Comparison of ENCODE assay signal across 20 cellular contexts in the genomic region with DNA sequence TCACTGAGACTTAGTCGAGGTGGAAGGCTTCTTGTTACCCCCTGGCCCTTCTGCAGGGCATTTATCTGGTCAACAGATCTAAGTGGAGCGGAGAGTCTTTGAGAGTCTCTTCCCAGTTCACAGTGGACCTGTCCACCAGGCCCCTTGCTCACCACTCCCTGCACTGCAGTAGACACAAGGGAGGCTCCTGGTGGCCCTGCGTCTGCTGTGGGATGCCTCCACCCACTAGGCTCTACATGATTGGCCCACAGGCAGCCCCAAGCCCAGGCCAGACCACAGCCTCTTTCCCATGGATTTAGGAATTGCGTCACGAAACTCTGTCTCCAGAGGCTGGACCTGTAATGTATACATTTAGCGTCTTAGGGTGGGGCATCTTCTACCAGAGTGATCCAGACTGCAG. TPM values are rescaled to one million over a fixed set of nuclear protein-coding genes. Genes with fewer than 3 reads are reported as not detected.
A peak's percentile ranks its signal among the peaks of the same experiment; 100 is the strongest.
DNase-seq lines count a peak whose midpoint lies in the region; ATAC-seq and TF ChIP-seq lines count a peak whose summit lies in the region.
"Had no signal": no experiment of that assay in that cellular context is flagged by ENCODE, and none has a peak within 500 bp of the region (broad histone marks: within the 10 kb centered on the region; RNA-seq: fewer than 3 reads in every experiment).

No MANE protein-coding gene starts in this region.

- H3K9me3 Mint-ChIP-seq in CD14-positive monocyte: no peaks in the 10 kb centered on the region
- no peaks in the 10 kb centered on the region for H3K9me3 Mint-ChIP-seq in nephron progenitor cell
- H3K9me3 Mint-ChIP-seq: CD4-positive, alpha-beta memory T cell had no signal

- DNase-seq in CD14-positive monocyte (ENCODE audit: low spot score) (no peak), islet precursor cell (peak; percentile 61), smooth muscle cell (lab: John Stamatoyannopoulos, UW; ENCODE audit: unreplicated experiment) (no peak), nephron progenitor cell (no peak), HuH-7 (ENCODE audit: low spot score) (no peak)
- DNase-seq in activated T-cell treated with anti-CD3 and anti-CD28 coated beads, Interleukin-2, amount 50 U/mL, for 48 hours: no peak
- DNase-seq: BE2C; CD4-positive, alpha-beta memory T cell; IMR-90; NCI-H1694; NCI-H2081; NCI-H526; PC-9; RPMI8226; SHP77 had no signal

- no peak overlapping the region for H3K9ac ChIP-seq in SU-DHL-6 (ENCODE audit: low read length)
- H3K9ac ChIP-seq in smooth muscle cell (ENCODE audit: low read depth): no peak overlapping the region

- H3K27ac Mint-ChIP-seq in CD14-positive monocyte: peak overlapping the region in 4 of 7 donors; percentile 56 to 97 (median 70)
- H3K27ac Mint-ChIP-seq in nephron progenitor cell: no peak overlapping the region

- H3K27me3 ChIP-seq in SU-DHL-6 (ENCODE audit: low read length): no peaks in the 10 kb centered on the region
- H3K27me3 ChIP-seq in smooth muscle cell (ENCODE audit: low read depth): no peaks in the 10 kb centered on the region
- H3K27me3 ChIP-seq: BE2C had no signal

- intact Hi-C loops in CD14-positive monocyte (cut with micrococcal nuclease): loop anchor here (5.0 to 10.0 kb wide), 2 partner anchors 38 to 1985 kb away; no protein-coding TSS in a partner anchor

- no peaks in the 10 kb centered on the region for H3K79me2 ChIP-seq in SU-DHL-6 (ENCODE audit: insufficient read depth, low read length)
- H3K79me2 ChIP-seq in smooth muscle cell (ENCODE audit: low read depth): no peaks in the 10 kb centered on the region

- H3K27ac ChIP-seq in SU-DHL-6 (ENCODE audit: low read depth, low read length) (no peak overlapping the region), smooth muscle cell (ENCODE audit: low read depth) (peak overlapping the region; percentile 80)
- H3K27ac ChIP-seq: PC-9, SK-N-MC had no signal

- H2AFZ ChIP-seq in SU-DHL-6 (ENCODE audit: low read depth, low read length, severe bottlenecking): no peak overlapping the region
- H2AFZ ChIP-seq in smooth muscle cell (ENCODE audit: low read depth): no peak overlapping the region
- H2AFZ ChIP-seq: PC-9 had no signal

- H3K4me2 ChIP-seq in SU-DHL-6 (ENCODE audit: low read depth, low read length, poor library complexity, severe bottlenecking): peak overlapping the region; percentile 28
- H3K4me2 ChIP-seq in smooth muscle cell: peak overlapping the region; percentile 57
- H3K4me2 ChIP-seq: A549, PC-9 had no signal

- H3K4me3 ChIP-seq in SU-DHL-6 (ENCODE audit: insufficient read depth, low read length, poor library complexity, severe bottlenecking): no peak overlapping the region
- no peak overlapping the region for H3K4me3 ChIP-seq in smooth muscle cell
- H3K4me3 ChIP-seq: A549, PC-9, SK-N-MC had no signal

- no peak for ATAC-seq in GM19467 (IDR thresholded peaks at IDR 0.05; ENCODE audit: unreplicated experiment)
- ATAC-seq: A549, HCT116 had no signal

- peaks cover 27% of the 10 kb centered on the region for H3F3A ChIP-seq in SU-DHL-6 (ENCODE audit: insufficient read depth)
- peaks cover 7% of the 10 kb centered on the region for H3F3A ChIP-seq in smooth muscle cell (ENCODE audit: low read depth)

- H3K9me3 ChIP-seq in SU-DHL-6 (ENCODE audit: insufficient read depth, low read length) (no peaks in the 10 kb centered on the region), smooth muscle cell (replicated peaks; ENCODE audit: low read depth) (no peaks in the 10 kb centered on the region)
- H3K9me3 ChIP-seq: A549, BE2C had no signal

- H4K20me1 ChIP-seq in SU-DHL-6 (ENCODE audit: low read depth, low read length) (peaks cover 11% of the 10 kb centered on the region; the same call in 1 of the 2 replicates), smooth muscle cell (ENCODE audit: low read depth) (no peaks in the 10 kb centered on the region)

- H3K4me1 ChIP-seq in smooth muscle cell (ENCODE audit: low read depth): peaks cover 11% of the 10 kb centered on the region
- H3K4me1 ChIP-seq: BE2C had no signal

- H3K36me3 ChIP-seq in SU-DHL-6 (ENCODE audit: low read length) (no peaks in the 10 kb centered on the region), smooth muscle cell (ENCODE audit: low read depth) (peaks cover 5% of the 10 kb centered on the region)

- H3K4me1 Mint-ChIP-seq in CD14-positive monocyte: peaks cover 38% of the 10 kb centered on the region
- H3K4me1 Mint-ChIP-seq in nephron progenitor cell: peaks cover 19% of the 10 kb centered on the region

- 38% methylated on average over 6 of the region's 6 CpGs for WGBS in smooth muscle cell (ENCODE audit: low lambda C conversion rate)

- no peak for TF ChIP-seq CTCF in CD14-positive monocyte (IDR thresholded peaks at IDR 0.05)
- TF ChIP-seq CTCF in SU-DHL-6 (IDR thresholded peaks at IDR 0.05; ENCODE audit: insufficient read depth, low read length, poor library complexity, severe bottlenecking): no peak
- TF ChIP-seq CTCF in smooth muscle cell (IDR thresholded peaks at IDR 0.05; ENCODE audit: borderline replicate concordance, insufficient read depth, poor library complexity, severe bottlenecking): no peak
- TF ChIP-seq CTCF in nephron progenitor cell (IDR thresholded peaks at IDR 0.05): no peak

- H3K27me3 Mint-ChIP-seq in CD14-positive monocyte (ENCODE audit: low read depth in 3 of 3) (peaks cover 0 to 5% (median 0%) of the 10 kb centered on the region in 3 donors), nephron progenitor cell (ENCODE audit: low read depth, poor library complexity) (no peaks in the 10 kb centered on the region)
- H3K27me3 Mint-ChIP-seq: CD4-positive, alpha-beta memory T cell had no signal

- H3K9me2 ChIP-seq in SU-DHL-6 (replicated peaks; ENCODE audit: insufficient read depth, low read length): no peaks in the 10 kb centered on the region

- H3K4me3 Mint-ChIP-seq in CD14-positive monocyte (no peak overlapping the region), nephron progenitor cell (no peak overlapping the region)
- H3K4me3 Mint-ChIP-seq: CD4-positive, alpha-beta memory T cell had no signal

- H3K36me3 Mint-ChIP-seq in CD14-positive monocyte (peaks cover 61 to 69% of the 10 kb centered on the region in 2 donors), nephron progenitor cell (ENCODE audit: low read depth) (peaks cover 84% of the 10 kb centered on the region)

RNA-seq across cellular contexts. Expression of gene TBC1D7, which starts 28.4 kb away (rescaled TPM):
- polyA plus RNA-seq in CD14-positive monocyte (10 to 100 TPM; 34.3 TPM), smooth muscle cell (29.5 and 39.6 TPM in 2 replicates)
- total RNA-seq in smooth muscle cell: 19.6 and 21.1 TPM in 2 replicates
